Comparison of ENCODE assay signal across 1 cellular context in genomic region chr12:46382974-46383653, GRCh38.
TF ChIP-seq lines count a peak whose summit lies in the region.

No MANE protein-coding gene starts in this region.

TF ChIP-seq in PFSK-1, 5 proteins besides CTCF, POLR2A, EP300 and RAD21 (continued from another document):
- TF ChIP-seq REST (IDR thresholded peaks at IDR 0.05; ENCODE audit: insufficient read depth in 1 of 2, low read depth in 2 of 2, low read length in 2 of 2) = no peak
